1 cellular context compared by ENCODE assay signal in genomic region chr17:74203439-74204240, GRCh38.
A peak's percentile ranks its signal among the peaks of the same experiment; 100 is the strongest.
TF ChIP-seq lines count a peak whose summit lies in the region.

Gene RPL38 (plus strand): TSS chr17:74203678. CDS start chr17:74203956, 278 bp downstream.

TF ChIP-seq in HEK293, 187 proteins besides CTCF, POLR2A, EP300 and RAD21 (continued from another document and continues in another):
- TF ChIP-seq ZNF513 (tag by site-specific recombination; IDR thresholded peaks at IDR 0.05), result no peak
- TF ChIP-seq ZFP69B (tag by site-specific recombination; IDR thresholded peaks at IDR 0.05), result peak; percentile 91
- TF ChIP-seq SCRT1 (tag by site-specific recombination; IDR thresholded peaks at IDR 0.05; ENCODE audit: borderline replicate concordance), result no peak
- TF ChIP-seq ZBTB7A (tag by site-specific recombination; IDR thresholded peaks at IDR 0.05; ENCODE audit: low read depth), result no peak; the same call in none of the 2 replicates
- no peak for TF ChIP-seq GFI1B (tag by site-specific recombination; IDR thresholded peaks at IDR 0.05)
- TF ChIP-seq ZNF202 (tag by site-specific recombination; IDR thresholded peaks at IDR 0.05; ENCODE audit: borderline replicate concordance), result no peak
- TF ChIP-seq ZNF155 (tag by site-specific recombination; IDR thresholded peaks at IDR 0.05), result no peak
- TF ChIP-seq ZNF664 (tag by site-specific recombination; IDR thresholded peaks at IDR 0.05), result peak; percentile 49; the same call in 1 of the 2 replicates
- TF ChIP-seq ZBTB1 (tag by site-specific recombination; IDR thresholded peaks at IDR 0.05), result no peak; the same call in 1 of the 2 replicates
- TF ChIP-seq ZNF311 (tag by site-specific recombination; IDR thresholded peaks at IDR 0.05; ENCODE audit: borderline replicate concordance), result no peak
- no peak for TF ChIP-seq ZNF114 (tag by site-specific recombination; IDR thresholded peaks at IDR 0.05)
- TF ChIP-seq ZNF837 (tag by site-specific recombination; IDR thresholded peaks at IDR 0.05), result no peak
- no peak for TF ChIP-seq ZNF19 (tag by site-specific recombination; IDR thresholded peaks at IDR 0.05; ENCODE audit: low read depth)
- TF ChIP-seq ZNF692 (tag by site-specific recombination; IDR thresholded peaks at IDR 0.05), result peak; percentile 72
- peak; percentile 70; the same call in 1 of the 2 replicates for TF ChIP-seq ELK4 (IDR thresholded peaks at IDR 0.05; ENCODE audit: borderline replicate concordance, low read depth, low read length)
- peak; percentile 93 for TF ChIP-seq ZNF501 (tag by site-specific recombination; IDR thresholded peaks at IDR 0.05)
- TF ChIP-seq ZNF626 (tag by site-specific recombination; IDR thresholded peaks at IDR 0.05), result no peak
- TF ChIP-seq ZIC2 (tag by site-specific recombination; IDR thresholded peaks at IDR 0.05), result 0 out of 2 replicates have a peak, but pooled peaks have one; percentile 45
- no peak for TF ChIP-seq PRDM6 (tag by site-specific recombination; IDR thresholded peaks at IDR 0.05)
- TF ChIP-seq ZNF707 (tag by site-specific recombination; IDR thresholded peaks at IDR 0.05), result no peak
- TF ChIP-seq ZNF391 (tag by site-specific recombination; IDR thresholded peaks at IDR 0.05; ENCODE audit: borderline replicate concordance, low read depth), result peak; percentile 96
- TF ChIP-seq ZNF26 (tag by site-specific recombination; IDR thresholded peaks at IDR 0.05), result no peak
- TF ChIP-seq ZNF404 (tag by site-specific recombination; IDR thresholded peaks at IDR 0.05), result no peak
- TF ChIP-seq GLI2 (tag by site-specific recombination; IDR thresholded peaks at IDR 0.05; ENCODE audit: borderline replicate concordance, low read depth), result no peak; the same call in 1 of the 2 replicates
- TF ChIP-seq HIC1 (tag by site-specific recombination; IDR thresholded peaks at IDR 0.05), result no peak
- TF ChIP-seq REST (tag by site-specific recombination; IDR thresholded peaks at IDR 0.05), result peak; percentile 36; the same call in 1 of the 2 replicates
- TF ChIP-seq HOXC10 (CRISPR knock-in tag; IDR thresholded peaks at IDR 0.05), result no peak
- TF ChIP-seq ZXDB (tag by site-specific recombination; IDR thresholded peaks at IDR 0.05), result no peak; the same call in none of the 2 replicates
- TF ChIP-seq ZEB2 (tag by site-specific recombination; IDR thresholded peaks at IDR 0.05), result peak; percentile 88
- TF ChIP-seq ZNF132 (tag by site-specific recombination; IDR thresholded peaks at IDR 0.05; ENCODE audit: borderline replicate concordance), result no peak
- TF ChIP-seq ZNF266 (tag by site-specific recombination; IDR thresholded peaks at IDR 0.05; ENCODE audit: low read depth), result no peak
- no peak; the same call in 1 of the 2 replicates for TF ChIP-seq ZNF394 (tag by site-specific recombination; IDR thresholded peaks at IDR 0.05; ENCODE audit: borderline replicate concordance)
- TF ChIP-seq ZNF146 (tag by site-specific recombination; IDR thresholded peaks at IDR 0.05), result peak; percentile 64; the same call in 1 of the 2 replicates
- no peak for TF ChIP-seq ZNF133 (tag by site-specific recombination; IDR thresholded peaks at IDR 0.05)
- TF ChIP-seq ZNF335 (tag by site-specific recombination; conservative IDR thresholded peaks at IDR 0.05), result peak; percentile 67
- TF ChIP-seq ZNF184 (tag by site-specific recombination; IDR thresholded peaks at IDR 0.05), result no peak
- peak; percentile 86 for TF ChIP-seq ZNF24 (tag by site-specific recombination; IDR thresholded peaks at IDR 0.05)
- no peak for TF ChIP-seq MEIS1 (CRISPR knock-in tag; IDR thresholded peaks at IDR 0.05; ENCODE audit: borderline replicate concordance)
- no peak for TF ChIP-seq ZNF48 (tag by site-specific recombination; IDR thresholded peaks at IDR 0.05)
- TF ChIP-seq ZBTB20 (tag by site-specific recombination; IDR thresholded peaks at IDR 0.05), result peak; percentile 48; the same call in 1 of the 2 replicates
- TF ChIP-seq ZBTB26 (tag by site-specific recombination; optimal IDR thresholded peaks at IDR 0.05), result peak; percentile 24
- TF ChIP-seq KLF8 (tag by site-specific recombination; IDR thresholded peaks at IDR 0.05), result peak; percentile 95
- TF ChIP-seq ZNF175 (tag by site-specific recombination; IDR thresholded peaks at IDR 0.05), result no peak
- 0 out of 2 replicates have a peak, but pooled peaks have one; percentile 49 for TF ChIP-seq ZNF558 (tag by site-specific recombination; IDR thresholded peaks at IDR 0.05)
- no peak for TF ChIP-seq ZBTB44 (tag by site-specific recombination; IDR thresholded peaks at IDR 0.05)
- no peak for TF ChIP-seq ZNF777 (tag by site-specific recombination; IDR thresholded peaks at IDR 0.05; ENCODE audit: borderline replicate concordance)
- TF ChIP-seq INSM2 (tag by site-specific recombination; IDR thresholded peaks at IDR 0.05), result peak; percentile 86
